9 cellular contexts compared by ENCODE assay signal in genomic region chr16:2007081-2007836, GRCh38. TPM values are rescaled to one million over a fixed set of nuclear protein-coding genes. Genes with fewer than 3 reads are reported as not detected.
DNase-seq lines count a peak whose midpoint lies in the region; ATAC-seq and TF ChIP-seq lines count a peak whose summit lies in the region.
"Had no signal": no experiment of that assay in that cellular context is flagged by ENCODE, and none has a peak within 500 bp of the region (broad histone marks: within the 10 kb centered on the region; RNA-seq: fewer than 3 reads in every experiment).

No MANE protein-coding gene starts in this region.

- H3K27ac Mint-ChIP-seq in activated T-cell treated with anti-CD3 and anti-CD28 coated beads, Interleukin-2, amount 50 U/mL, for 72 hours, result peak overlapping the region; percentile 8
- H3K27ac Mint-ChIP-seq in activated CD4-positive, alpha-beta memory T cell treated with anti-CD3 and anti-CD28 coated beads for 36 hours, result peak overlapping the region; percentile 61

- peaks cover 12% of the 10 kb centered on the region for H3K4me1 ChIP-seq in foreskin keratinocyte
- peaks cover 17 to 70% (median 66%) of the 10 kb centered on the region in 5 donors for H3K4me1 ChIP-seq in subcutaneous abdominal adipose tissue (ENCODE audit: control insufficient read depth in 5 of 5, insufficient read depth in 5 of 5, low read length in 5 of 5)

- no peaks in the 10 kb centered on the region for H3K9me3 ChIP-seq in subcutaneous abdominal adipose tissue (ENCODE audit: control insufficient read depth in 5 of 5, low read length in 5 of 5)

- H3K27ac ChIP-seq in foreskin keratinocyte, result peak overlapping the region; percentile 8
- peak overlapping the region; percentile 79 for H3K27ac ChIP-seq in subcutaneous abdominal adipose tissue (ENCODE audit: low read depth, low read length)

- no peak for ATAC-seq in activated T-cell treated with anti-CD3 and anti-CD28 coated beads, Interleukin-2, amount 50 U/mL, for 72 hours (replicated peaks in 1 of 2)
- ATAC-seq in foreskin keratinocyte (no peak), left colon (no peak), HG03439 (IDR thresholded peaks at IDR 0.05; ENCODE audit: unreplicated experiment) (no peak)

- peak overlapping the region; percentile 95 to 96 for H3K4me3 Mint-ChIP-seq in activated T-cell treated with anti-CD3 and anti-CD28 coated beads, Interleukin-2, amount 50 U/mL, for 72 hours
- H3K4me3 Mint-ChIP-seq in activated CD4-positive, alpha-beta memory T cell treated with anti-CD3 and anti-CD28 coated beads for 36 hours, result peak overlapping the region; percentile 83

- POLR2A ChIA-PET in activated CD4-positive, alpha-beta memory T cell treated with anti-CD3 and anti-CD28 coated beads for 36 hours (lab: Charles Lee), result no interaction called here

- H3K36me3 Mint-ChIP-seq in activated T-cell treated with anti-CD3 and anti-CD28 coated beads, Interleukin-2, amount 50 U/mL, for 72 hours (ENCODE audit: insufficient read depth in 2 of 2), result peaks cover 7 to 12% of the 10 kb centered on the region in 2 donors
- peaks cover 18% of the 10 kb centered on the region for H3K36me3 Mint-ChIP-seq in activated CD4-positive, alpha-beta memory T cell treated with anti-CD3 and anti-CD28 coated beads for 36 hours

- peak overlapping the region in 3 of 5 donors; percentile 22 to 77 (median 38) for H3K4me3 ChIP-seq in subcutaneous abdominal adipose tissue (ENCODE audit: low read depth in 1 of 5, low read length in 5 of 5)

- H3K27me3 ChIP-seq in foreskin keratinocyte (no peaks in the 10 kb centered on the region), subcutaneous abdominal adipose tissue (ENCODE audit: control insufficient read depth in 5 of 5, insufficient read depth in 4 of 5, low read length in 5 of 5) (no peaks in the 10 kb centered on the region)

- H3K4me1 Mint-ChIP-seq in activated T-cell treated with anti-CD3 and anti-CD28 coated beads, Interleukin-2, amount 50 U/mL, for 72 hours (ENCODE audit: low read depth), result peaks cover 46% of the 10 kb centered on the region
- H3K4me1 Mint-ChIP-seq in activated CD4-positive, alpha-beta memory T cell treated with anti-CD3 and anti-CD28 coated beads for 36 hours (ENCODE audit: low read depth), result peaks cover 41% of the 10 kb centered on the region

- no peak for TF ChIP-seq CTCF in foreskin keratinocyte (conservative IDR thresholded peaks at IDR 0.05)

- no peaks in the 10 kb centered on the region for H3K27me3 Mint-ChIP-seq in activated T-cell treated with anti-CD3 and anti-CD28 coated beads, Interleukin-2, amount 50 U/mL, for 72 hours (ENCODE audit: low read depth)
- H3K27me3 Mint-ChIP-seq in activated CD4-positive, alpha-beta memory T cell treated with anti-CD3 and anti-CD28 coated beads for 36 hours, result no peaks in the 10 kb centered on the region

- CTCF ChIA-PET in activated CD4-positive, alpha-beta memory T cell treated with anti-CD3 and anti-CD28 coated beads for 36 hours (lab: Charles Lee), result interaction anchor here (1.4 to 3.4 kb wide), 2 partner anchors 23 to 133 kb away, joined by 3 to 14 read pairs; partner anchors contain the start of gene GFER

- H3K36me3 ChIP-seq in subcutaneous abdominal adipose tissue (ENCODE audit: control insufficient read depth in 5 of 5, insufficient read depth in 5 of 5, low read length in 5 of 5), result peaks cover 0 to 13% (median 13%) of the 10 kb centered on the region in 5 donors

- intact Hi-C loops in activated CD4-positive, alpha-beta memory T cell treated with anti-CD3 and anti-CD28 coated beads for 36 hours (cut with micrococcal nuclease), result no loop called here
- intact Hi-C loops in left colon (cut with DNase I, micrococcal nuclease), result loop anchor here in 1 of 2 donors (10.0 kb wide), 1 partner anchor 138 kb away; the partner anchor contains the start of gene RAB26

- H3K9me3 Mint-ChIP-seq in activated T-cell treated with anti-CD3 and anti-CD28 coated beads, Interleukin-2, amount 50 U/mL, for 72 hours, result no peaks in the 10 kb centered on the region
- H3K9me3 Mint-ChIP-seq in activated CD4-positive, alpha-beta memory T cell treated with anti-CD3 and anti-CD28 coated beads for 36 hours, result no peaks in the 10 kb centered on the region

- no peak for DNase-seq in activated T-cell treated with anti-CD3 and anti-CD28 coated beads, Interleukin-2, amount 50 U/mL, for 72 hours
- DNase-seq in activated T-cell treated with anti-CD3 and anti-CD28 coated beads, Interleukin-2, amount 50 U/mL, for 1 hour, result no peak
- no peak for DNase-seq in activated CD4-positive, alpha-beta memory T cell treated with anti-CD3 and anti-CD28 coated beads for 36 hours
- DNase-seq in foreskin keratinocyte (no peak), left colon (no peak), SKM-1 (lab: John Stamatoyannopoulos, UW; ENCODE audit: unreplicated experiment) (no peak)
- DNase-seq: NCI-H1930 had no signal

- H3K9ac ChIP-seq in subcutaneous abdominal adipose tissue (ENCODE audit: low read length in 5 of 5), result peak overlapping the region in 3 of 5 donors; percentile 53 to 60 (median 54)

RNA-seq across cellular contexts. Expression of gene ZNF598, which starts 2.4 kb away (rescaled TPM):
- 100 to 1,000 TPM in 1 of 2 donors, 10 to 100 TPM in 1; 87.1 to 110 TPM for total RNA-seq in activated T-cell treated with anti-CD3 and anti-CD28 coated beads, Interleukin-2, amount 50 U/mL, for 72 hours
- 10 to 100 TPM; 67.2 to 67.6 TPM for total RNA-seq in activated CD4-positive, alpha-beta memory T cell treated with anti-CD3 and anti-CD28 coated beads for 36 hours
- total RNA-seq in foreskin keratinocyte (58.5 and 67.3 TPM in 2 replicates), left colon (10 to 100 TPM; 45.8 to 52.8 TPM)
- 52.3 and 60.4 TPM in 2 replicates for polyA plus RNA-seq in foreskin keratinocyte

RNA-seq across cellular contexts. Expression of gene NPW, which starts 12.3 kb away (rescaled TPM):
- total RNA-seq in activated T-cell treated with anti-CD3 and anti-CD28 coated beads, Interleukin-2, amount 50 U/mL, for 72 hours, result 1 to 10 TPM; 1.5 to 1.9 TPM
- 1 to 10 TPM; 1.3 to 2.0 TPM for total RNA-seq in activated CD4-positive, alpha-beta memory T cell treated with anti-CD3 and anti-CD28 coated beads for 36 hours
- total RNA-seq in foreskin keratinocyte (0.60 and 0.78 TPM in 2 replicates), left colon (1 to 10 TPM; 1.9 to 2.5 TPM)
- polyA plus RNA-seq in foreskin keratinocyte, result 1.9 and 2.0 TPM in 2 replicates

RNA-seq across cellular contexts. Expression of gene SYNGR3, which starts 17.5 kb away (rescaled TPM):
- total RNA-seq in activated T-cell treated with anti-CD3 and anti-CD28 coated beads, Interleukin-2, amount 50 U/mL, for 72 hours, result 10 to 100 TPM; 38.6 to 50.9 TPM
- 10 to 100 TPM; 11.9 to 12.4 TPM for total RNA-seq in activated CD4-positive, alpha-beta memory T cell treated with anti-CD3 and anti-CD28 coated beads for 36 hours
- total RNA-seq in foreskin keratinocyte (1.8 and 2.9 TPM in 2 replicates), left colon (1 to 10 TPM; 1.6 to 3.0 TPM)
- 2.1 and 2.6 TPM in 2 replicates for polyA plus RNA-seq in foreskin keratinocyte

RNA-seq across cellular contexts. Expression of gene NHERF2, which starts 19.4 kb away (rescaled TPM):
- 1 to 10 TPM; 2.2 to 3.0 TPM for total RNA-seq in activated T-cell treated with anti-CD3 and anti-CD28 coated beads, Interleukin-2, amount 50 U/mL, for 72 hours
- total RNA-seq in activated CD4-positive, alpha-beta memory T cell treated with anti-CD3 and anti-CD28 coated beads for 36 hours, result 1 to 10 TPM; 1.1 to 1.4 TPM
- total RNA-seq in foreskin keratinocyte, result 12.8 and 14.7 TPM in 2 replicates
- 21.5 and 25.7 TPM in 2 replicates for polyA plus RNA-seq in foreskin keratinocyte
- 10 to 100 TPM; 69.3 to 73.7 TPM for total RNA-seq in left colon

RNA-seq across cellular contexts. Expression of gene GFER, which starts 23.3 kb away (rescaled TPM):
- 10 to 100 TPM; 41.4 to 49.3 TPM for total RNA-seq in activated T-cell treated with anti-CD3 and anti-CD28 coated beads, Interleukin-2, amount 50 U/mL, for 72 hours
- 10 to 100 TPM; 34.4 to 37.5 TPM for total RNA-seq in activated CD4-positive, alpha-beta memory T cell treated with anti-CD3 and anti-CD28 coated beads for 36 hours
- total RNA-seq in foreskin keratinocyte, result 30.1 and 34.2 TPM in 2 replicates
- 46.0 and 50.0 TPM in 2 replicates for polyA plus RNA-seq in foreskin keratinocyte
- total RNA-seq in left colon, result 10 to 100 TPM; 73.7 to 82.3 TPM
